In genomic region chr7:47479821-47480575, GRCh38 we compare ENCODE assay signal across 12 cellular contexts.
DNase-seq lines count a peak whose midpoint lies in the region; ATAC-seq and TF ChIP-seq lines count a peak whose summit lies in the region.
"Had no signal": no experiment of that assay in that cellular context is flagged by ENCODE, and none has a peak within 500 bp of the region (broad histone marks: within the 10 kb centered on the region; RNA-seq: fewer than 3 reads in every experiment).

No MANE protein-coding gene starts in this region.

- H3K4me3 ChIP-seq in heart right ventricle (peak overlapping the region in 1 of 10 donors; percentile 41), Panc1 (ENCODE audit: low read depth in 2 of 2, low read length in 2 of 2) (no peak overlapping the region), tibial nerve (no peak overlapping the region)
- H3K4me3 ChIP-seq: uterus had no signal

- no peak for TF ChIP-seq EP300 in tibial nerve (IDR thresholded peaks at IDR 0.05)

- TF ChIP-seq POLR2A in tibial nerve (IDR thresholded peaks at IDR 0.05) = no peak

- H3K27ac ChIP-seq in heart right ventricle = peak overlapping the region in 6 of 10 donors; percentile 5 to 89 (median 58)
- H3K27ac ChIP-seq in Panc1 (ENCODE audit: low read length) = peak overlapping the region; percentile 80
- peak overlapping the region in 3 of 4 donors; percentile 21 to 81 (median 32) for H3K27ac ChIP-seq in tibial nerve

- in situ Hi-C loops in Panc1 (cut with HindIII; ENCODE audit: low pct_unique_long_range_greater_than_20kb, low sequenced_read_pairs) = no loop called here

- no peak for ATAC-seq in heart right ventricle
- ATAC-seq in Panc1 = no peak
- peak; percentile 43 for ATAC-seq in memory B cell (ENCODE audit: low read depth)

- H3K27me3 ChIP-seq in heart right ventricle = no peaks in the 10 kb centered on the region
- no peaks in the 10 kb centered on the region for H3K27me3 ChIP-seq in Panc1 (ENCODE audit: control insufficient read depth, insufficient read depth, low read length)
- H3K27me3 ChIP-seq in tibial nerve = no peaks in the 10 kb centered on the region
- H3K27me3 ChIP-seq: uterus had no signal

- DNase-seq in heart right ventricle = no peak
- DNase-seq in cardiac septum (ENCODE audit: low spot score) = no peak
- DNase-seq in Panc1 (ENCODE audit: low read depth, low spot score) = no peak
- DNase-seq in memory B cell (ENCODE audit: low spot score in 2 of 2) = no peak
- DNase-seq in tibial nerve (ENCODE audit: low spot score in 2 of 2) = no peak
- no peak for DNase-seq in iPS-NIHi11 (ENCODE audit: low spot score)
- no peak for DNase-seq in NCI-H510A treated with DMSO at 0.1 percent for 48 hours (lab: John Stamatoyannopoulos, UW)
- DNase-seq in activated naive CD4-positive, alpha-beta T cell treated with anti-CD3 and anti-CD28 coated beads, Interleukin-2, amount 10 ng/mL, durations not matched to agents 7 days and 5 days = no peak
- DNase-seq: activated CD8-positive, alpha-beta memory T cell treated with anti-CD3 and anti-CD28 coated beads for 24 hours; effector CD4-positive, alpha-beta T cell; NCI-H1092; uterus had no signal

- H3K4me1 Mint-ChIP-seq in memory B cell = peaks cover 52% of the 10 kb centered on the region
- no peaks in the 10 kb centered on the region for H3K4me1 Mint-ChIP-seq in activated naive CD4-positive, alpha-beta T cell treated with anti-CD3 and anti-CD28 coated beads, Interleukin-2, amount 10 ng/mL, durations not matched to agents 7 days and 5 days

- 87 to 89% methylated on average over 12 of the region's 12 CpGs for WGBS in heart right ventricle, 2 donors
- WGBS in tibial nerve, 2 donors = 80 to 84% methylated on average over 8 to 12 of the region's 12 CpGs

- H3K4me1 ChIP-seq in heart right ventricle = peaks cover 22 to 90% (median 70%) of the 10 kb centered on the region in 9 donors
- H3K4me1 ChIP-seq in Panc1 (ENCODE audit: control insufficient read depth, insufficient read depth, low read length) = peaks cover 88% of the 10 kb centered on the region
- H3K4me1 ChIP-seq in tibial nerve = peaks cover 0 to 95% (median 58%) of the 10 kb centered on the region in 4 donors

- peak overlapping the region; percentile 24 for H3K4me3 Mint-ChIP-seq in memory B cell
- no peak overlapping the region for H3K4me3 Mint-ChIP-seq in activated naive CD4-positive, alpha-beta T cell treated with anti-CD3 and anti-CD28 coated beads, Interleukin-2, amount 10 ng/mL, durations not matched to agents 7 days and 5 days

- intact Hi-C loops in heart right ventricle (cut with DNase I) = loop anchor here in 1 of 10 donors (5.0 kb wide), 1 partner anchor 92 kb away; no protein-coding TSS in a partner anchor
- intact Hi-C loops in cardiac septum (cut with DNase I) = loop anchor here (10.0 kb wide), 1 partner anchor 145 kb away; no protein-coding TSS in a partner anchor
- intact Hi-C loops in Panc1 (cut with micrococcal nuclease; ENCODE audit: unreplicated experiment) = no loop called here

- BruUV-seq in Panc1 (replicated peaks; lab: Mats Ljungman, UMichigan) = no TSS peak

- H3K36me3 ChIP-seq in heart right ventricle (no peaks in the 10 kb centered on the region), Panc1 (ENCODE audit: control insufficient read depth, insufficient read depth, low read length) (peaks cover 7% of the 10 kb centered on the region), tibial nerve (no peaks in the 10 kb centered on the region)
- H3K36me3 ChIP-seq: uterus had no signal

- no peaks in the 10 kb centered on the region for H3K9me3 ChIP-seq in heart right ventricle
- no peaks in the 10 kb centered on the region for H3K9me3 ChIP-seq in Panc1 (ENCODE audit: control insufficient read depth, insufficient read depth, low read depth, low read length)
- no peaks in the 10 kb centered on the region for H3K9me3 ChIP-seq in tibial nerve
- H3K9me3 ChIP-seq: uterus had no signal

- TF ChIP-seq CTCF in heart right ventricle (IDR thresholded peaks at IDR 0.05) (no peak), Panc1 (IDR thresholded peaks at IDR 0.05) (no peak), tibial nerve (IDR thresholded peaks at IDR 0.05) (no peak)

- POLR2A ChIA-PET in Panc1 (lab: Charles Lee) = interaction anchor here (0.7 kb wide), 1 partner anchor 38 kb away, joined by 9 read pairs; no protein-coding TSS in a partner anchor

- H3K27ac Mint-ChIP-seq in memory B cell = peak overlapping the region; percentile 87
- H3K27ac Mint-ChIP-seq in activated naive CD4-positive, alpha-beta T cell treated with anti-CD3 and anti-CD28 coated beads, Interleukin-2, amount 10 ng/mL, durations not matched to agents 7 days and 5 days = no peak overlapping the region

- H3K36me3 Mint-ChIP-seq in memory B cell = peaks cover 6% of the 10 kb centered on the region
- no peaks in the 10 kb centered on the region for H3K36me3 Mint-ChIP-seq in activated naive CD4-positive, alpha-beta T cell treated with anti-CD3 and anti-CD28 coated beads, Interleukin-2, amount 10 ng/mL, durations not matched to agents 7 days and 5 days

- H3K27me3 Mint-ChIP-seq in memory B cell = no peaks in the 10 kb centered on the region
- peaks cover 4% of the 10 kb centered on the region for H3K27me3 Mint-ChIP-seq in activated naive CD4-positive, alpha-beta T cell treated with anti-CD3 and anti-CD28 coated beads, Interleukin-2, amount 10 ng/mL, durations not matched to agents 7 days and 5 days

- CTCF ChIA-PET in Panc1 (lab: Charles Lee) = interaction anchor here (0.7 kb wide), 2 partner anchors 26 to 34 kb away, joined by 7 to 14 read pairs; no protein-coding TSS in a partner anchor
- CTCF ChIA-PET in activated naive CD4-positive, alpha-beta T cell treated with anti-CD3 and anti-CD28 coated beads, Interleukin-2, amount 10 ng/mL, durations not matched to agents 7 days and 5 days (lab: Charles Lee) = no interaction called here

- H3K9me3 Mint-ChIP-seq in memory B cell = no peaks in the 10 kb centered on the region
- H3K9me3 Mint-ChIP-seq in activated naive CD4-positive, alpha-beta T cell treated with anti-CD3 and anti-CD28 coated beads, Interleukin-2, amount 10 ng/mL, durations not matched to agents 7 days and 5 days = peaks cover 3% of the 10 kb centered on the region
